Comparison of ENCODE assay signal across 12 cellular contexts in the genomic region with DNA sequence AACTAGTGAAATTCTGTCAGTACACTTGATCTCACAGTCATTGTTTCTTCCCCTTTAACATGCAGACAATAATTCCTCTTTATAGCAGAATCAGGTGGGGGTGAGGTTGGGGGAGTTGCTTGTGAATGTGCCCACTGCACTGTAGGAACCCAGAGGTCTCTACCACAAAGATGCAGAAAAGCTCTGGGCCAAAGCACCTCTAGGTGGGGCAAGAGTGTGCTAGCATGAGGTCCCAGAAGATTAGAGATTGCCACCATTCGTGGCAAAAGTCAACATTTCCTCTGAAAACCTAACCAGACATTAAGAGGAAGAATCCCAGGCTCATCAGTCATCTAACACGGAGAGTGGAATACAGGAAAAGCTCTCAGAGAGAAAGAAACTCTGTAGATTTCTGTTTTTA.
DNase-seq lines count a peak whose midpoint lies in the region; ATAC-seq, FAIRE-seq and TF ChIP-seq lines count a peak whose summit lies in the region.
"Had no signal": no experiment of that assay in that cellular context is flagged by ENCODE, and none has a peak within 500 bp of the region (broad histone marks: within the 10 kb centered on the region; RNA-seq: fewer than 3 reads in every experiment).

No MANE protein-coding gene starts in this region.

- peak; percentile 53 for TF ChIP-seq RAD21 in Ishikawa (IDR thresholded peaks at IDR 0.05; ENCODE audit: low read depth)

- H3K27ac ChIP-seq in psoas muscle (no peak overlapping the region), stomach (no peak overlapping the region)

- no peaks in the 10 kb centered on the region for H3K27me3 ChIP-seq in bronchial epithelial cell (ENCODE audit: control insufficient read depth, insufficient read depth, low read length)
- no peaks in the 10 kb centered on the region for H3K27me3 ChIP-seq in psoas muscle (ENCODE audit: insufficient read depth in 3 of 3, low read length in 2 of 3)
- no peaks in the 10 kb centered on the region for H3K27me3 ChIP-seq in stomach

- H3K9me3 ChIP-seq in psoas muscle (no peaks in the 10 kb centered on the region), stomach (no peaks in the 10 kb centered on the region)
- H3K9me3 ChIP-seq: HAP-1 had no signal

- H3K4me1 ChIP-seq in psoas muscle: peaks cover 28% of the 10 kb centered on the region
- peaks cover 0 to 29% (median 19%) of the 10 kb centered on the region in 4 donors for H3K4me1 ChIP-seq in stomach

- WGBS in psoas muscle, 3 donors: 52 to 74% (median 70%) methylated on average over 2 of the region's 2 CpGs
- 15 to 36% (median 22%) methylated on average over 2 of the region's 2 CpGs for WGBS in stomach, 5 donors

- H3K4me3 ChIP-seq in bronchial epithelial cell (ENCODE audit: low read depth, low read length): no peak overlapping the region
- no peak overlapping the region for H3K4me3 ChIP-seq in psoas muscle
- no peak overlapping the region for H3K4me3 ChIP-seq in stomach
- H3K4me3 ChIP-seq: HAP-1 had no signal

- no peak for ATAC-seq in psoas muscle
- ATAC-seq in GM19328 (IDR thresholded peaks at IDR 0.05; ENCODE audit: unreplicated experiment): no peak

- H3K36me3 ChIP-seq in bronchial epithelial cell (ENCODE audit: control insufficient read depth, insufficient read depth, low read length) (no peaks in the 10 kb centered on the region), psoas muscle (ENCODE audit: insufficient read depth in 1 of 2, low read depth in 1 of 2) (no peaks in the 10 kb centered on the region), stomach (no peaks in the 10 kb centered on the region)
- H3K36me3 ChIP-seq: HAP-1 had no signal

- FAIRE-seq in bronchial epithelial cell (lab: Jason Lieb, UNC) (no peak), frontal cortex (lab: Jason Lieb, UNC) (no peak)
- FAIRE-seq: A204.1 had no signal

- intact Hi-C loops in psoas muscle (cut with DNase I) (loop anchor here (5.0 kb wide), 1 partner anchor 33 kb away; no protein-coding TSS in a partner anchor), stomach (cut with DNase I; ENCODE audit: low total_unique reads) (no loop called here)

- TF ChIP-seq POLR2A in stomach (IDR thresholded peaks at IDR 0.05): no peak

- DNase-seq in DMS53 (lab: John Stamatoyannopoulos, UW) (peak; percentile 31), DMS53 treated with DMSO at 0.1 percent for 48 hours (lab: John Stamatoyannopoulos, UW; ENCODE audit: unreplicated experiment) (no peak), bronchial epithelial cell (ENCODE audit: low read depth) (no peak), psoas muscle (no peak), stomach (no peak), frontal cortex (ENCODE audit: low spot score in 2 of 2) (no peak)
- DNase-seq: Right ventricle myocardium superior; stimulated activated CD4-positive, alpha-beta T cell treated with anti-CD3 and anti-CD28 coated beads, Interleukin-4, amount 100 ng/mL, for 1 hour had no signal

- TF ChIP-seq CTCF in bronchial epithelial cell (IDR thresholded peaks at IDR 0.05; ENCODE audit: insufficient read depth, low read length, severe bottlenecking) (peak; percentile 47), psoas muscle (IDR thresholded peaks at IDR 0.05) (peak; percentile 25), stomach (IDR thresholded peaks at IDR 0.05) (peak in 3 of 7 experiments; percentile 3 to 30 (median 20))

- TF ChIP-seq EP300 in Ishikawa (IDR thresholded peaks at IDR 0.05; ENCODE audit: borderline replicate concordance): no peak
- no peak for TF ChIP-seq EP300 in stomach (IDR thresholded peaks at IDR 0.05)

TF ChIP-seq in Ishikawa, 13 proteins besides CTCF, POLR2A, EP300 and RAD21:
- TF ChIP-seq CREB1 (IDR thresholded peaks at IDR 0.05; ENCODE audit: low read depth) (no peak), TCF12 (IDR thresholded peaks at IDR 0.05; ENCODE audit: low read depth) (no peak), YY1 (IDR thresholded peaks at IDR 0.05; ENCODE audit: low read depth) (no peak), TAF1 (IDR thresholded peaks at IDR 0.05; ENCODE audit: low read depth) (no peak), ZBTB7A (IDR thresholded peaks at IDR 0.05; ENCODE audit: low read depth) (no peak), FOXM1 (IDR thresholded peaks at IDR 0.05; ENCODE audit: borderline replicate concordance, low read depth) (no peak), CEBPB (IDR thresholded peaks at IDR 0.05) (no peak), NFIC (IDR thresholded peaks at IDR 0.05) (no peak)
- TF ChIP-seq, protein P1, sequence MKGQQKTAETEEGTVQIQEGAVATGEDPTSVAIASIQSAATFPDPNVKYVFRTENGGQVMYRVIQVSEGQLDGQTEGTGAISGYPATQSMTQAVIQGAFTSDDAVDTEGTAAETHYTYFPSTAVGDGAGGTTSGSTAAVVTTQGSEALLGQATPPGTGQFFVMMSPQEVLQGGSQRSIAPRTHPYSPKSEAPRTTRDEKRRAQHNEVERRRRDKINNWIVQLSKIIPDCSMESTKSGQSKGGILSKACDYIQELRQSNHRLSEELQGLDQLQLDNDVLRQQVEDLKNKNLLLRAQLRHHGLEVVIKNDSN (IDR thresholded peaks at IDR 0.05): no peak
- TF ChIP-seq, protein P2, sequence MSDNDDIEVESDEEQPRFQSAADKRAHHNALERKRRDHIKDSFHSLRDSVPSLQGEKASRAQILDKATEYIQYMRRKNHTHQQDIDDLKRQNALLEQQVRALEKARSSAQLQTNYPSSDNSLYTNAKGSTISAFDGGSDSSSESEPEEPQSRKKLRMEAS (IDR thresholded peaks at IDR 0.05): no peak
- TF ChIP-seq, protein P3, sequence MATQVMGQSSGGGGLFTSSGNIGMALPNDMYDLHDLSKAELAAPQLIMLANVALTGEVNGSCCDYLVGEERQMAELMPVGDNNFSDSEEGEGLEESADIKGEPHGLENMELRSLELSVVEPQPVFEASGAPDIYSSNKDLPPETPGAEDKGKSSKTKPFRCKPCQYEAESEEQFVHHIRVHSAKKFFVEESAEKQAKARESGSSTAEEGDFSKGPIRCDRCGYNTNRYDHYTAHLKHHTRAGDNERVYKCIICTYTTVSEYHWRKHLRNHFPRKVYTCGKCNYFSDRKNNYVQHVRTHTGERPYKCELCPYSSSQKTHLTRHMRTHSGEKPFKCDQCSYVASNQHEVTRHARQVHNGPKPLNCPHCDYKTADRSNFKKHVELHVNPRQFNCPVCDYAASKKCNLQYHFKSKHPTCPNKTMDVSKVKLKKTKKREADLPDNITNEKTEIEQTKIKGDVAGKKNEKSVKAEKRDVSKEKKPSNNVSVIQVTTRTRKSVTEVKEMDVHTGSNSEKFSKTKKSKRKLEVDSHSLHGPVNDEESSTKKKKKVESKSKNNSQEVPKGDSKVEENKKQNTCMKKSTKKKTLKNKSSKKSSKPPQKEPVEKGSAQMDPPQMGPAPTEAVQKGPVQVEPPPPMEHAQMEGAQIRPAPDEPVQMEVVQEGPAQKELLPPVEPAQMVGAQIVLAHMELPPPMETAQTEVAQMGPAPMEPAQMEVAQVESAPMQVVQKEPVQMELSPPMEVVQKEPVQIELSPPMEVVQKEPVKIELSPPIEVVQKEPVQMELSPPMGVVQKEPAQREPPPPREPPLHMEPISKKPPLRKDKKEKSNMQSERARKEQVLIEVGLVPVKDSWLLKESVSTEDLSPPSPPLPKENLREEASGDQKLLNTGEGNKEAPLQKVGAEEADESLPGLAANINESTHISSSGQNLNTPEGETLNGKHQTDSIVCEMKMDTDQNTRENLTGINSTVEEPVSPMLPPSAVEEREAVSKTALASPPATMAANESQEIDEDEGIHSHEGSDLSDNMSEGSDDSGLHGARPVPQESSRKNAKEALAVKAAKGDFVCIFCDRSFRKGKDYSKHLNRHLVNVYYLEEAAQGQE (IDR thresholded peaks at IDR 0.05; ENCODE audit: low read depth): no peak
